19 cellular contexts compared by ENCODE assay signal in the genomic region with DNA sequence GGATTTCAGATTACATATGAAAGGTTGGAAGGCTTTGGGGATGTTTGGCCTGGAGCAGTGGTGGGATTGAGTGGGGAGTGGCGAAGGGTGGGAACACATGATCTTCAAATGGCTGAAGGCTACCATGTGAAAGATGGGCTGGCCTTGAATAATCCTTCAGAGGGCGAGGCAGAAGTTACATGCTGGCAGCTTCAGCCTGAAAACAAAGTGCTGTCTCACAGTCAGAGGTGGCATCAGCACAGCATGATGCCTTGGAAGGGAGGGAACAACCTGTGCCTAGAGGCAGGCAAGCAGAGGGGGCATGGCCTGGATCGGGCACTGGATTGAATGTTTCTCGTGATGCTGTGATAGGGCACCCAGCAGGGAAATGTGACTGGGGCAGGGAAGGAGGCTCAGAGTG.
"Had no signal": no experiment of that assay in that cellular context is flagged by ENCODE, and none has a peak within 500 bp of the region (broad histone marks: within the 10 kb centered on the region; RNA-seq: fewer than 3 reads in every experiment).

No MANE protein-coding gene starts in this region.

- H3K9me3 Mint-ChIP-seq: activated naive CD4-positive, alpha-beta T cell treated with anti-CD3 and anti-CD28 coated beads, Interleukin-2, amount 50 U/mL, for 24 hours; activated T-helper 2 cell treated with anti-CD3 and anti-CD28 coated beads, Interferon-gamma antibody, Interleukin-2, Interleukin-4, amounts not matched to agents 10 μg/mL and 5 μg/mL and 100 μg/mL, durations not matched to agents 14 hours and 24 hours and 36 hours; central memory CD8-positive, alpha-beta T cell; immature natural killer cell had no signal

- H3K4me1 ChIP-seq: right atrium auricular region, thyroid gland, vagina had no signal

- H3K4me1 Mint-ChIP-seq: activated naive CD4-positive, alpha-beta T cell treated with anti-CD3 and anti-CD28 coated beads, Interleukin-2, amount 50 U/mL, for 24 hours; central memory CD8-positive, alpha-beta T cell; immature natural killer cell; naive B cell had no signal

- ATAC-seq: activated CD8-positive, alpha-beta T cell treated with anti-CD3 and anti-CD28 coated beads, Interleukin-2, amount 10 ng/mL, durations not matched to agents 7 days and 5 days; left cardiac atrium had no signal

- H3K4me3 ChIP-seq: lung, right atrium auricular region, thyroid gland, vagina had no signal

- H3K27ac ChIP-seq: right atrium auricular region, thyroid gland, vagina, VCaP had no signal

- H3K27ac Mint-ChIP-seq: activated CD8-positive, alpha-beta T cell treated with anti-CD3 and anti-CD28 coated beads, Interleukin-2, amount 10 ng/mL, durations not matched to agents 7 days and 5 days; activated naive CD4-positive, alpha-beta T cell treated with anti-CD3 and anti-CD28 coated beads, Interleukin-2, amount 50 U/mL, for 24 hours; activated T-helper 2 cell treated with anti-CD3 and anti-CD28 coated beads, Interferon-gamma antibody, Interleukin-2, Interleukin-4, amounts not matched to agents 10 μg/mL and 5 μg/mL and 100 μg/mL, durations not matched to agents 14 hours and 24 hours and 36 hours; immature natural killer cell had no signal

- DNase-seq: activated CD4-positive, alpha-beta T cell treated with anti-CD3 and anti-CD28 coated beads for 48 hours; activated CD8-positive, alpha-beta T cell treated with anti-CD3 and anti-CD28 coated beads, Interleukin-2, amount 10 ng/mL, durations not matched to agents 7 days and 5 days; dermis blood vessel endothelial cell; erythroblast; hippocampal formation; immature natural killer cell; left cardiac atrium; midbrain; naive B cell; small intestine; T1000; thyroid gland had no signal

- H3K27me3 ChIP-seq: right atrium auricular region, thyroid gland, vagina had no signal

- H3K9me3 ChIP-seq: right atrium auricular region, thyroid gland, vagina had no signal

- H3K4me3 Mint-ChIP-seq: activated CD8-positive, alpha-beta T cell treated with anti-CD3 and anti-CD28 coated beads, Interleukin-2, amount 10 ng/mL, durations not matched to agents 7 days and 5 days; activated naive CD4-positive, alpha-beta T cell treated with anti-CD3 and anti-CD28 coated beads, Interleukin-2, amount 50 U/mL, for 24 hours; central memory CD8-positive, alpha-beta T cell; immature natural killer cell; naive B cell had no signal

- H3K36me3 ChIP-seq: right atrium auricular region, thyroid gland, vagina had no signal

- H3K36me3 Mint-ChIP-seq: activated naive CD4-positive, alpha-beta T cell treated with anti-CD3 and anti-CD28 coated beads, Interleukin-2, amount 50 U/mL, for 24 hours; immature natural killer cell; naive B cell had no signal
